ENCODE assay signal across 13 cellular contexts in genomic region chr14:65750906-65751305, GRCh38.
DNase-seq lines count a peak whose midpoint lies in the region; ATAC-seq and TF ChIP-seq lines count a peak whose summit lies in the region.
"Had no signal": no experiment of that assay in that cellular context is flagged by ENCODE, and none has a peak within 500 bp of the region (broad histone marks: within the 10 kb centered on the region; RNA-seq: fewer than 3 reads in every experiment).

No MANE protein-coding gene starts in this region.

- no peaks in the 10 kb centered on the region for H3K79me2 ChIP-seq in neural cell (replicated peaks; ENCODE audit: insufficient read depth, low read length)

- no peaks in the 10 kb centered on the region for H3F3A ChIP-seq in neural cell (ENCODE audit: insufficient read depth, low read length, poor library complexity, severe bottlenecking)

- no peaks in the 10 kb centered on the region for H3K36me3 ChIP-seq in neural cell (ENCODE audit: insufficient read depth, low read length)
- H3K36me3 ChIP-seq: brain microvascular endothelial cell, tibial artery had no signal

- H3K27me3 ChIP-seq in neural cell (ENCODE audit: insufficient read depth, low read depth, low read length) (no peaks in the 10 kb centered on the region), dorsolateral prefrontal cortex (no peaks in the 10 kb centered on the region)
- H3K27me3 ChIP-seq: brain microvascular endothelial cell, tibial artery had no signal

- H4K20me1 ChIP-seq in neural cell (ENCODE audit: insufficient read depth), result no peaks in the 10 kb centered on the region

- H3K27ac ChIP-seq in neural cell (ENCODE audit: low read length) (peak overlapping the region; percentile 52), dorsolateral prefrontal cortex (no peak overlapping the region)
- H3K27ac ChIP-seq: brain microvascular endothelial cell, tibial artery had no signal

- intact Hi-C loops in dorsolateral prefrontal cortex (cut with DNase I), result no loop called here

- TF ChIP-seq CTCF in neural cell (IDR thresholded peaks at IDR 0.05; ENCODE audit: poor library complexity, severe bottlenecking) (no peak), dorsolateral prefrontal cortex (IDR thresholded peaks at IDR 0.05 in 54 of 56, conservative IDR thresholded peaks at IDR 0.05 in 2 of 56; ENCODE audit: low read depth in 1 of 56, partially characterized antibody in 56 of 56) (no peak)

- peak overlapping the region; percentile 11 for H3K4me3 ChIP-seq in neural cell (ENCODE audit: low read length)
- no peak overlapping the region for H3K4me3 ChIP-seq in dorsolateral prefrontal cortex
- H3K4me3 ChIP-seq: tibial artery had no signal

- no peak for TF ChIP-seq EP300 in neural cell (conservative IDR thresholded peaks at IDR 0.05; ENCODE audit: poor library complexity, severe bottlenecking)

- no peak for TF ChIP-seq RAD21 in neural cell (conservative IDR thresholded peaks at IDR 0.05)

- no peaks in the 10 kb centered on the region for H3K9me2 ChIP-seq in neural cell (ENCODE audit: insufficient read depth, low read length)

- DNase-seq in NCI-H1105 (lab: John Stamatoyannopoulos, UW) (peak; percentile 46), NCI-H2107 (lab: John Stamatoyannopoulos, UW) (peak; percentile 23), SK-N-DZ (ENCODE audit: low spot score) (peak; percentile 1), dorsolateral prefrontal cortex (no peak), SKM-1 treated with dmso at 0.1 percent for 144 hours (lab: John Stamatoyannopoulos, UW; ENCODE audit: unreplicated experiment) (no peak)
- DNase-seq: activated CD8-positive, alpha-beta memory T cell treated with anti-CD3 and anti-CD28 coated beads, Interleukin-2, amount 50 U/mL, for 48 hours; brain microvascular endothelial cell; GDM1; tibial artery had no signal

- no peak overlapping the region for H3K4me2 ChIP-seq in neural cell (ENCODE audit: low read length)

- H3K9ac ChIP-seq in neural cell (ENCODE audit: low read length), result no peak overlapping the region

- H2AFZ ChIP-seq in neural cell (ENCODE audit: low read depth, low read length), result no peak overlapping the region

- no peak for ATAC-seq in GM19463 (IDR thresholded peaks at IDR 0.05; ENCODE audit: unreplicated experiment)
- ATAC-seq: activated CD4-positive, CD25-positive, alpha-beta regulatory T cell treated with anti-CD3 and anti-CD28 coated beads, Interleukin-2, amount 50 U/mL, for 24 hours; activated naive CD4-positive, alpha-beta T cell treated with anti-CD3 and anti-CD28 coated beads, Interleukin-2, amount 50 U/mL, for 72 hours had no signal

- no peaks in the 10 kb centered on the region for H3K9me3 ChIP-seq in neural cell (ENCODE audit: low read length)
- H3K9me3 ChIP-seq: tibial artery had no signal

TF ChIP-seq in neural cell, 6 proteins besides CTCF, POLR2A, EP300 and RAD21:
- no peak for TF ChIP-seq TAF1 (IDR thresholded peaks at IDR 0.05; ENCODE audit: low read depth)
- TF ChIP-seq POLR2AphosphoS5 (IDR thresholded peaks at IDR 0.05), result peak; percentile 70

Comparison
In these comparisons a context has a peak if more than half of its experiments do, and no peak if none do; other contexts are left out.
1. DNase-seq: peak in NCI-H1105 (single experiment), NCI-H2107 (single experiment) and SK-N-DZ (single experiment); none in dorsolateral prefrontal cortex (0 of 10) and SKM-1 treated with dmso at 0.1 percent for 144 hours (single experiment).